In the genomic region with DNA sequence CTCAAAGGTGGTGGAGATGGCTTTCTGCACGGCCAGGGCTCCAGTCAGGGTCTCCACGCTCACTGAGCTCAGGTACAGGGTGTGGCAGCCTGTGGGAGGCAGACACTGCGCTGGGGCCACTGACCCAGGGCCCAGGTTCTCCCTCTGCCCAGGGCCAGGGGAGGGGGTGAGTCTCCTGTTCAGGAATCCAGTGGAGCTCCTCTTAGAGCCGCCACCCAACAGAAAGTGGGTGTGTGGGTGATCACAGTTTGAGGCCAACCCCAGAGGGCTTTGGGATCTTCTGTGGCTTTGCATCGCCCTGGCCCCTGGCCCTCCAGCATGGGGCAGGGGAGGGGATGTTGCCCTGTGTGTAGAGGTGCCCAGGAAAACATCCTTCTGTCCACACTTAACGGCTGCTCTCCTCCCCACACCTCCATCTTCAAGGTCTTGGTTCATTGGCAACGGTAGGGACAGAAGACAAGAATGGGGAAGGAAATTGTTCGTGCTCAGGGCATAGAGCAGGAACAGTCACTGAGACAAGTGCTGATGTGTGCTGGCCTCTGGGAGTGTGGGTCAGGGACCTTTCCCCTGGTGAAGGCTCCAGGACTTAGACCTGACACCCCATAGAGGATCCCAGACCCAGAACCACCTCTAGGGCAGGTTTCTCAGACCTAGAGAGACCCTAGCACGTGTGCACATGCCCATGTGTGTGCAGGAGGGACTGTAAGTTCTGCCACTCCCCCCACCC, we compare ENCODE assay signal across 1 cellular context.
TF ChIP-seq lines count a peak whose summit lies in the region.

No MANE protein-coding gene starts in this region.

TF ChIP-seq in IMR-90, 13 proteins besides CTCF, POLR2A, EP300 and RAD21:
- no peak for TF ChIP-seq MXI1 (IDR thresholded peaks at IDR 0.05; ENCODE audit: borderline replicate concordance, low read depth, low read length)
- TF ChIP-seq USF2 (IDR thresholded peaks at IDR 0.05; ENCODE audit: low read depth, low read length) = no peak
- no peak for TF ChIP-seq RCOR1 (IDR thresholded peaks at IDR 0.05; ENCODE audit: insufficient replicate concordance, low read length)
- TF ChIP-seq CEBPB (IDR thresholded peaks at IDR 0.05; ENCODE audit: low read depth, low read length) = no peak
- no peak for TF ChIP-seq MAZ (IDR thresholded peaks at IDR 0.05; ENCODE audit: borderline replicate concordance, low read depth, low read length)
- no peak for TF ChIP-seq NFE2L2 (IDR thresholded peaks at IDR 0.05; ENCODE audit: low read depth, low read length)
- no peak for TF ChIP-seq CHD1 (IDR thresholded peaks at IDR 0.05; ENCODE audit: low read depth, low read length)
- TF ChIP-seq MAFK (IDR thresholded peaks at IDR 0.05; ENCODE audit: low read depth, low read length) = no peak
- TF ChIP-seq ELK1 (IDR thresholded peaks at IDR 0.05; ENCODE audit: borderline replicate concordance, low read depth, low read length) = no peak
- no peak for TF ChIP-seq BHLHE40 (IDR thresholded peaks at IDR 0.05; ENCODE audit: low read depth, low read length)
- no peak for TF ChIP-seq FOS (IDR thresholded peaks at IDR 0.05; ENCODE audit: low read depth, low read length)
- no peak for TF ChIP-seq SMC3 (IDR thresholded peaks at IDR 0.05; ENCODE audit: low read depth, low read length)
- TF ChIP-seq RFX5 (IDR thresholded peaks at IDR 0.05; ENCODE audit: low read depth, low read length) = no peak
